26 cellular contexts compared by ENCODE assay signal in the genomic region with DNA sequence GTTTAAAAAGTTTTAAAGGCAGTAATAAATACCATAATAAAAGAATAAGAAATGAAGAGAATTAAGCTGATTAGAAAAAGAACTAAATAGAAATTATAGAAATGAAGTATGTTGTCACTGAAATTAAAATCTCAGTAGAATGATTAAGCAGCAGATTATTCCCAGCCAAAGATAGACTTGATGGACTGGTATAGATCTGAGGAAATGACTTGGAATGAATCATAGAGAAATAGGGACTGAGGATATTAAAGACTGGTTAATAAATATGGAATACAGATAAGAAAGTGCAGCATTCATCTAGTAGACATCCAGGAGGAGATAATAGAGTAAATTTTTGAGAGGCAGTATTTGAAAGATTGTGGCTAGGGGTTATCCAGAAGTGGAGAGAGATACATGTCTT.
"Had no signal": no experiment of that assay in that cellular context is flagged by ENCODE, and none has a peak within 500 bp of the region (broad histone marks: within the 10 kb centered on the region; RNA-seq: fewer than 3 reads in every experiment).

No MANE protein-coding gene starts in this region.

- H3K4me2 ChIP-seq: neural progenitor cell had no signal

- H3K36me3 ChIP-seq: left ventricle myocardium inferior, neural progenitor cell, neutrophil, ovary, right atrium auricular region, right lobe of liver, stomach, thyroid gland, transverse colon, upper lobe of left lung, vagina had no signal

- H3K4me3 Mint-ChIP-seq: mesothelial cell of epicardium; naive B cell; natural killer cell; nephron progenitor cell; neural progenitor cell; stimulated activated naive B cell treated with anti-CD40 and anti-IgM and Interleukin-4, amounts not matched to agents 10 μg/mL and 1 μg/mL and 100 μg/mL, for 72 hours had no signal

- H3K27me3 ChIP-seq: neural progenitor cell, neutrophil, ovary, right atrium auricular region, right lobe of liver, stomach, testis, thyroid gland, transverse colon, upper lobe of left lung, vagina had no signal

- H3K27me3 Mint-ChIP-seq: progenitor cell of endocrine pancreas had no signal

- ATAC-seq: natural killer cell; right lobe of liver; stimulated activated naive B cell treated with anti-CD40 and anti-IgM and Interleukin-4, amounts not matched to agents 10 μg/mL and 1 μg/mL and 100 μg/mL, for 72 hours; stimulated activated naive CD8-positive, alpha-beta T cell treated with anti-CD3 and anti-CD28 coated beads, Interleukin-15, Interleukin-2, amounts not matched to agents 100 U/mL and 50 U/mL, for 24 hours had no signal

- H3K9me3 Mint-ChIP-seq: mesothelial cell of epicardium; nephron progenitor cell; neural progenitor cell; stimulated activated naive B cell treated with anti-CD40 and anti-IgM and Interleukin-4, amounts not matched to agents 10 μg/mL and 1 μg/mL and 100 μg/mL, for 72 hours had no signal

- H3K4me1 Mint-ChIP-seq: naive B cell; natural killer cell; nephron progenitor cell; neural progenitor cell; stimulated activated naive B cell treated with anti-CD40 and anti-IgM and Interleukin-4, amounts not matched to agents 10 μg/mL and 1 μg/mL and 100 μg/mL, for 72 hours had no signal

- H2AFZ ChIP-seq: neural progenitor cell had no signal

- H3K27ac Mint-ChIP-seq: mesothelial cell of epicardium; naive B cell; natural killer cell; nephron progenitor cell; neural progenitor cell; progenitor cell of endocrine pancreas; stimulated activated naive B cell treated with anti-CD40 and anti-IgM and Interleukin-4, amounts not matched to agents 10 μg/mL and 1 μg/mL and 100 μg/mL, for 72 hours had no signal

- H3K9me3 ChIP-seq: left ventricle myocardium inferior, neutrophil, ovary, right atrium auricular region, right lobe of liver, stomach, testis, transverse colon, upper lobe of left lung, vagina had no signal

- DNase-seq: islet precursor cell; left ventricle myocardium inferior; naive B cell; natural killer cell; nephron progenitor cell; occipital lobe; ovary; right lobe of liver; stimulated activated CD4-positive, alpha-beta T cell treated with anti-CD3 and anti-CD28 coated beads, Interleukin-12 subunit alpha, Interleukin-12 subunit beta, amount 100 ng/mL, for 4 hours; stimulated activated CD4-positive, alpha-beta T cell treated with anti-CD3 and anti-CD28 coated beads, Interleukin-15, amount 100 ng/mL, for 24 hours; stimulated activated CD4-positive, alpha-beta T cell treated with anti-CD3 and anti-CD28 coated beads, Interleukin-2, amount 100 ng/mL, for 24 hours; stimulated activated CD4-positive, alpha-beta T cell treated with anti-CD3 and anti-CD28 coated beads, Interleukin-4, amount 100 ng/mL, for 1 hour; stimulated activated naive B cell treated with anti-CD40 and anti-IgM and Interleukin-4, amounts not matched to agents 10 μg/mL and 1 μg/mL and 100 μg/mL, for 72 hours; stimulated activated naive CD8-positive, alpha-beta T cell treated with anti-CD3 and anti-CD28 coated beads, Interleukin-15, Interleukin-2, amounts not matched to agents 100 U/mL and 50 U/mL, for 24 hours; stomach; testis; thyroid gland; transverse colon; upper lobe of left lung had no signal

- H3K27ac ChIP-seq: neural progenitor cell, neutrophil, ovary, right atrium auricular region, right lobe of liver, stomach, testis, thyroid gland, transverse colon, upper lobe of left lung, vagina had no signal

- H3K4me1 ChIP-seq: neural progenitor cell, right atrium auricular region, right lobe of liver, stomach, testis, thyroid gland, transverse colon, upper lobe of left lung had no signal

- H3K4me3 ChIP-seq: lung, neural progenitor cell, ovary, right atrium auricular region, right lobe of liver, stomach, testis, thyroid gland, transverse colon, upper lobe of left lung, vagina had no signal

- H3K36me3 Mint-ChIP-seq: mesothelial cell of epicardium; naive B cell; natural killer cell; stimulated activated naive B cell treated with anti-CD40 and anti-IgM and Interleukin-4, amounts not matched to agents 10 μg/mL and 1 μg/mL and 100 μg/mL, for 72 hours had no signal
